Comparison of ENCODE assay signal across 9 cellular contexts in genomic region chr7:123797673-123798526, GRCh38. TPM values are rescaled to one million over a fixed set of nuclear protein-coding genes. Genes with fewer than 3 reads are reported as not detected.
A peak's percentile ranks its signal among the peaks of the same experiment; 100 is the strongest.
DNase-seq lines count a peak whose midpoint lies in the region; ATAC-seq, FAIRE-seq and TF ChIP-seq lines count a peak whose summit lies in the region.
"Had no signal": no experiment of that assay in that cellular context is flagged by ENCODE, and none has a peak within 500 bp of the region (broad histone marks: within the 10 kb centered on the region; RNA-seq: fewer than 3 reads in every experiment).

No MANE protein-coding gene starts in this region.

- BruUV-seq in mammary epithelial cell (replicated peaks; lab: Mats Ljungman, UMichigan), result no TSS peak

- CTCF ChIA-PET in mammary epithelial cell (lab: Charles Lee; ENCODE audit: low non-redundant PET), result interaction anchor here (0.6 to 1.1 kb wide), 7 partner anchors 41 to 254 kb away, joined by 3 to 9 read pairs (median 7); no protein-coding TSS in a partner anchor

- H3K9me3 ChIP-seq in mammary epithelial cell (replicated peaks; ENCODE audit: insufficient read depth, low read length), result no peaks in the 10 kb centered on the region

- intact Hi-C loops in mammary epithelial cell (cut with micrococcal nuclease), result loop anchor here (1.0 to 5.0 kb wide), 8 partner anchors 21 to 216 kb away; partner anchors contain the start of gene WASL

- H3K4me2 ChIP-seq in mammary epithelial cell (ENCODE audit: insufficient read depth, low read depth, low read length), result peak overlapping the region; percentile 81

- H3K79me2 ChIP-seq in mammary epithelial cell (ENCODE audit: insufficient read depth, low read length), result no peaks in the 10 kb centered on the region

- peak overlapping the region; percentile 73 for H2AFZ ChIP-seq in mammary epithelial cell (ENCODE audit: low read depth, low read length)

- no peaks in the 10 kb centered on the region for H3K36me3 ChIP-seq in mammary epithelial cell (ENCODE audit: insufficient read depth, low read length)

- no peaks in the 10 kb centered on the region for H4K20me1 ChIP-seq in mammary epithelial cell (ENCODE audit: insufficient read depth, low read length)

- TF ChIP-seq CTCF in D721Med (IDR thresholded peaks at IDR 0.05; ENCODE audit: insufficient read depth, missing control alignments), result peak; percentile 58
- peak; percentile 36 to 50 for TF ChIP-seq CTCF in mammary epithelial cell (conservative IDR thresholded peaks at IDR 0.05 in 1 of 2, IDR thresholded peaks at IDR 0.05 in 1 of 2; ENCODE audit: extremely low read depth in 1 of 2, insufficient read depth in 1 of 2, low read depth in 1 of 2, low read length in 2 of 2)

- peak; percentile 65 for ATAC-seq in HG02852 (IDR thresholded peaks at IDR 0.05; ENCODE audit: unreplicated experiment)
- no peak for ATAC-seq in GM21576 (IDR thresholded peaks at IDR 0.05; ENCODE audit: unreplicated experiment)
- no peak for ATAC-seq in GM18520 (IDR thresholded peaks at IDR 0.05; ENCODE audit: unreplicated experiment)

- DNase-seq in D721Med (ENCODE audit: insufficient read length, low spot score) (no peak), NCI-H510A (lab: John Stamatoyannopoulos, UW) (peak; percentile 22), mammary epithelial cell (peak; percentile 96), left kidney (ENCODE audit: low read depth, low spot score) (peak; percentile 73), KG1 (lab: John Stamatoyannopoulos, UW) (no peak)

- peak overlapping the region; percentile 51 for H3K27ac ChIP-seq in mammary epithelial cell (ENCODE audit: insufficient read depth, low read depth, low read length)

- H3K4me3 ChIP-seq in mammary epithelial cell (replicated peaks in 1 of 3; ENCODE audit: insufficient read depth in 1 of 3, low read depth in 2 of 3, low read length in 3 of 3), result peak overlapping the region; percentile 11 to 47 (median 18)
- H3K4me3 ChIP-seq: skin epidermis had no signal

- 47% methylated on average over 2 of the region's 2 CpGs for WGBS in mammary epithelial cell (ENCODE audit: low coverage, missing lambda C conversion rate)

- in situ Hi-C loops in mammary epithelial cell (cut with MboI; ENCODE audit: low sequenced_read_pairs in 2 of 2), result loop anchor here in 1 of 2 donors (5.0 kb wide), 1 partner anchor 74 kb away; no protein-coding TSS in a partner anchor

- dilution Hi-C loops in mammary epithelial cell (cut with HindIII; ENCODE audit: low sequenced_read_pairs), result no loop called here

- FAIRE-seq in D721Med (lab: Jason Lieb, UNC), result peak; percentile 81

- peaks cover 13% of the 10 kb centered on the region for H3K4me1 ChIP-seq in mammary epithelial cell (ENCODE audit: insufficient read depth, low read length)

- H3K27me3 ChIP-seq in mammary epithelial cell (ENCODE audit: insufficient read depth, low read length), result no peaks in the 10 kb centered on the region

- H3K9ac ChIP-seq in mammary epithelial cell (ENCODE audit: insufficient read depth, low read length), result peak overlapping the region; percentile 27

RNA-seq across cellular contexts. Expression of gene HYAL4, which starts 47.1 kb away (rescaled TPM):
- total RNA-seq in mammary epithelial cell, result 1 to 10 TPM in 1 of 2 donors, under 1 TPM in 1; 0.45 to 2.2 TPM
- 0.87 TPM for polyA plus RNA-seq in mammary epithelial cell
- 2.8 TPM for polyA minus RNA-seq in mammary epithelial cell

RNA-seq across cellular contexts. Expression of gene WASL, which starts 49.1 kb away (rescaled TPM):
- 10 to 100 TPM; 26.3 to 45.6 TPM for total RNA-seq in mammary epithelial cell
- polyA plus RNA-seq in mammary epithelial cell, result 13.2 TPM
- polyA minus RNA-seq in mammary epithelial cell, result 18.0 TPM

Comparison
In these comparisons a context has a peak if more than half of its experiments do, and no peak if none do; other contexts are left out.
1. DNase-seq: peak in NCI-H510A (single experiment), mammary epithelial cell (single experiment) and left kidney (single experiment); none in D721Med (single experiment) and KG1 (single experiment).